ENCODE assay signal across 29 cellular contexts in genomic region chr11:77322926-77323590, GRCh38. TPM values are rescaled to one million over a fixed set of nuclear protein-coding genes. Genes with fewer than 3 reads are reported as not detected.
A peak's percentile ranks its signal among the peaks of the same experiment; 100 is the strongest.
DNase-seq lines count a peak whose midpoint lies in the region; ATAC-seq and TF ChIP-seq lines count a peak whose summit lies in the region.
"Had no signal": no experiment of that assay in that cellular context is flagged by ENCODE, and none has a peak within 500 bp of the region (broad histone marks: within the 10 kb centered on the region; RNA-seq: fewer than 3 reads in every experiment).

No MANE protein-coding gene starts in this region.

- peaks cover 41% of the 10 kb centered on the region for H3K36me3 ChIP-seq in GM23338 (ENCODE audit: insufficient read depth)
- H3K36me3 ChIP-seq: colonic mucosa had no signal

- H3K4me1 ChIP-seq in GM23338 (ENCODE audit: insufficient read depth) = no peaks in the 10 kb centered on the region
- H3K4me1 ChIP-seq: colonic mucosa, HAP-1 had no signal

- no peaks in the 10 kb centered on the region for H3K27me3 ChIP-seq in GM23338 (ENCODE audit: insufficient read depth)
- H3K27me3 ChIP-seq: body of pancreas, colonic mucosa, hepatocyte had no signal

- peak; percentile 50 for DNase-seq in ELR (ENCODE audit: low read depth)
- DNase-seq in astrocyte of the hippocampus (ENCODE audit: low read depth, low spot score) = peak; percentile 38
- DNase-seq in inferior parietal cortex (ENCODE audit: extremely low spot score) = peak; percentile 25
- DNase-seq in renal cortical epithelial cell (ENCODE audit: low read depth) = peak; percentile 72
- DNase-seq in KG1 (lab: John Stamatoyannopoulos, UW) = no peak
- no peak for DNase-seq in KBM-7
- DNase-seq in GM23338 (ENCODE audit: low spot score) = no peak
- DNase-seq: CD4-positive, alpha-beta T cell; colonic mucosa; DMS53; endodermal cell; islet precursor cell; Karpas-422; NCI-H1092 treated with DMSO at 0.1 percent for 48 hours; NCI-H524; RPMI8226; stimulated activated CD4-positive, alpha-beta T cell treated with anti-CD3 and anti-CD28 coated beads, Interleukin-2, amount 100 ng/mL, for 24 hours; stimulated activated naive CD4-positive, alpha-beta T cell had no signal

- peaks cover 6% of the 10 kb centered on the region; the same call in 1 of the 2 replicates for H4K20me1 ChIP-seq in GM23338 (replicated peaks; ENCODE audit: insufficient read depth)

- no peak overlapping the region for H2AFZ ChIP-seq in GM23338
- H2AFZ ChIP-seq: hepatocyte had no signal

- peaks cover 8% of the 10 kb centered on the region for H3K27me3 Mint-ChIP-seq in GM23338 (ENCODE audit: insufficient read depth, low read depth, poor library complexity)
- H3K27me3 Mint-ChIP-seq: activated naive CD4-positive, alpha-beta T cell treated with anti-CD3 and anti-CD28 coated beads, Interleukin-2, amount 50 U/mL, for 24 hours; CD4-positive, alpha-beta T cell had no signal

- in situ Hi-C loops in KBM-7 (cut with MboI; ENCODE audit: low pct_unique_long_range_greater_than_20kb, low sequenced_read_pairs) = no loop called here

- H3K4me1 Mint-ChIP-seq in GM23338 = no peaks in the 10 kb centered on the region
- H3K4me1 Mint-ChIP-seq: activated naive CD4-positive, alpha-beta T cell treated with anti-CD3 and anti-CD28 coated beads, Interleukin-2, amount 50 U/mL, for 24 hours; endodermal cell had no signal

- no peak for TF ChIP-seq CTCF in GM23338 (conservative IDR thresholded peaks at IDR 0.05; ENCODE audit: low read depth in 2 of 2)

- H3K79me2 ChIP-seq in GM23338 (replicated peaks; ENCODE audit: insufficient read depth) = peaks cover 11% of the 10 kb centered on the region; the same call in 1 of the 2 replicates
- H3K79me2 ChIP-seq: hepatocyte had no signal

- H3K9me2 ChIP-seq in GM23338 (ENCODE audit: insufficient read depth) = peaks cover 9% of the 10 kb centered on the region; the same call in 1 of the 2 replicates

- H3K4me3 ChIP-seq in GM23338 = no peak overlapping the region
- H3K4me3 ChIP-seq: body of pancreas, colonic mucosa, HAP-1, hepatocyte, lung had no signal

- H3K27ac ChIP-seq in GM23338 (ENCODE audit: low read depth) = no peak overlapping the region
- H3K27ac ChIP-seq: hepatocyte had no signal

- no peak overlapping the region for H3K4me3 Mint-ChIP-seq in GM23338
- H3K4me3 Mint-ChIP-seq: activated naive CD4-positive, alpha-beta T cell treated with anti-CD3 and anti-CD28 coated beads, Interleukin-2, amount 50 U/mL, for 24 hours; CD4-positive, alpha-beta T cell; endodermal cell had no signal

- H3K9me3 Mint-ChIP-seq in GM23338 = no peaks in the 10 kb centered on the region
- H3K9me3 Mint-ChIP-seq: activated naive CD4-positive, alpha-beta T cell treated with anti-CD3 and anti-CD28 coated beads, Interleukin-2, amount 50 U/mL, for 24 hours; endodermal cell had no signal

- no peak overlapping the region for H3K4me2 ChIP-seq in GM23338
- H3K4me2 ChIP-seq: hepatocyte had no signal

- peaks cover 33% of the 10 kb centered on the region for H3K36me3 Mint-ChIP-seq in GM23338 (ENCODE audit: low read depth)

- no peak overlapping the region for H3K27ac Mint-ChIP-seq in GM23338
- H3K27ac Mint-ChIP-seq: activated naive CD4-positive, alpha-beta T cell treated with anti-CD3 and anti-CD28 coated beads, Interleukin-2, amount 50 U/mL, for 24 hours; CD4-positive, alpha-beta T cell; endodermal cell had no signal

- ATAC-seq in GM23338 = no peak
- no peak for ATAC-seq in activated CD4-positive, CD25-positive, alpha-beta regulatory T cell treated with anti-CD3 and anti-CD28 coated beads, Interleukin-2, amount 50 U/mL, for 24 hours
- ATAC-seq: SK-N-SH treated with all-trans-retinoic acid at 6 μM for 48 hours had no signal

- H3F3A ChIP-seq in GM23338 (replicated peaks; ENCODE audit: low read depth) = no peaks in the 10 kb centered on the region

TF ChIP-seq in GM23338, 12 proteins besides CTCF, POLR2A, EP300 and RAD21:
- no peak for TF ChIP-seq ETS1 (IDR thresholded peaks at IDR 0.05)
- TF ChIP-seq ZNF331 (CRISPR knock-in tag; IDR thresholded peaks at IDR 0.05; ENCODE audit: low read depth) = no peak
- no peak for TF ChIP-seq CREB1 (CRISPR knock-in tag; IDR thresholded peaks at IDR 0.05; ENCODE audit: low read depth)
- no peak for TF ChIP-seq EZH2phosphoT487 (IDR thresholded peaks at IDR 0.05; ENCODE audit: unreplicated experiment)
TF ChIP-seq in GM23338: peak in this region for 0.

RNA-seq across cellular contexts. Expression of gene GDPD4, which starts 21.6 kb away (rescaled TPM):
- total RNA-seq in renal cortical epithelial cell = not detected in 2 replicates
- total RNA-seq in GM23338 (2014; rRNA removed; shearing (Covaris generic)) = not detected in 2 replicates
- not detected in 2 replicates for polyA plus RNA-seq in GM23338 (2016; fragmentation: Nextera tagmentation; extraction: Ambion mirVana)
- total RNA-seq: activated CD8-positive, alpha-beta memory T cell treated with anti-CD3 and anti-CD28 coated beads for 36 hours; body of pancreas; CD4-positive, alpha-beta T cell; colonic mucosa; endodermal cell; HT-29; lung; osteocyte had no signal
- polyA plus RNA-seq: AG04450, lung had no signal

Comparison
In these comparisons a context has a peak if more than half of its experiments do, and no peak if none do; other contexts are left out.
1. DNase-seq: peak in ELR (single experiment), astrocyte of the hippocampus (single experiment), inferior parietal cortex (single experiment) and renal cortical epithelial cell (single experiment); none in KG1 (single experiment), KBM-7 (single experiment) and GM23338 (single experiment).